Comparison of ENCODE assay signal across 1 cellular context in genomic region chr5:35095366-35095765, GRCh38.
A peak's percentile ranks its signal among the peaks of the same experiment; 100 is the strongest.
TF ChIP-seq lines count a peak whose summit lies in the region.

No MANE protein-coding gene starts in this region.

TF ChIP-seq in HepG2, 621 proteins besides CTCF, POLR2A, EP300 and RAD21 (continued from another document):
- TF ChIP-seq ZNF687 (CRISPR knock-in tag; IDR thresholded peaks at IDR 0.05) (no peak), MIER2 (CRISPR knock-in tag; IDR thresholded peaks at IDR 0.05) (no peak), MED1 (CRISPR knock-in tag; IDR thresholded peaks at IDR 0.05) (0 out of 2 replicates have a peak, but pooled peaks have one; percentile 24), MIER3 (CRISPR knock-in tag; IDR thresholded peaks at IDR 0.05; ENCODE audit: borderline replicate concordance) (no peak), GATA4 (IDR thresholded peaks at IDR 0.05; ENCODE audit: borderline replicate concordance, low read depth) (no peak), TEF (CRISPR knock-in tag; IDR thresholded peaks at IDR 0.05) (no peak), E2F1 (CRISPR knock-in tag; IDR thresholded peaks at IDR 0.05) (no peak), ZNF616 (CRISPR knock-in tag; IDR thresholded peaks at IDR 0.05; ENCODE audit: low read depth) (no peak), ZMYM4 (CRISPR knock-in tag; IDR thresholded peaks at IDR 0.05) (peak; percentile 28; the same call in 1 of the 2 replicates), EZH2 (conservative IDR thresholded peaks at IDR 0.05; ENCODE audit: low read depth, low read length) (no peak)
